In the genomic region with DNA sequence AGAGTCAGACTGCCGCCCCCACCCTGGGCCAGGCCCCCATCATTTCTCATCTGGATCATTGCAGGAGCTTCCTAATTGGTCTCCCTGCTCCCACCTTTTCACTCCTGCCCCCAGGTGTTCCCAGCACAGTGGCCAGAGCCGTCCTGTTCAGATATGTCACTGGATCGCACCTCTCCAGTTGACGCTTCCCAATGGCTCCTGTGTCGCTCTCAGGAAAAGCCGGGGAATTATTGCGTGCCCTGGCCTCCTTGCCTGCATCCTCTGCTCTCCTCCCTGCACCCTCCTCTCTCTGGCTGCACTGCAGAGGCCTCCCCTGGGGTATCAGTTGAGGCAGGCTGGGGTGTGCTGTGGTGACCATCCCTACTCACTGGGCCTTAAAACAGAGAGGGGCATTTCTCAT, we compare ENCODE assay signal across 1 cellular context.
TF ChIP-seq lines count a peak whose summit lies in the region.

No MANE protein-coding gene starts in this region.

TF ChIP-seq in GM23338, 12 proteins besides CTCF, POLR2A, EP300 and RAD21:
- TF ChIP-seq POLR2AphosphoS5 (IDR thresholded peaks at IDR 0.05; ENCODE audit: low read depth) (no peak), EZH2phosphoT487 (IDR thresholded peaks at IDR 0.05; ENCODE audit: unreplicated experiment) (no peak), JUNB (IDR thresholded peaks at IDR 0.05; ENCODE audit: unreplicated experiment) (no peak), STAT1 (IDR thresholded peaks at IDR 0.05; ENCODE audit: unreplicated experiment) (no peak), CREB1 (CRISPR knock-in tag; IDR thresholded peaks at IDR 0.05; ENCODE audit: low read depth) (no peak), REST (IDR thresholded peaks at IDR 0.05; ENCODE audit: unreplicated experiment) (no peak), ETS1 (IDR thresholded peaks at IDR 0.05) (no peak), ZNF114 (CRISPR knock-in tag; IDR thresholded peaks at IDR 0.05) (no peak), ZNF331 (CRISPR knock-in tag; IDR thresholded peaks at IDR 0.05; ENCODE audit: low read depth) (no peak), ZNF462 (CRISPR knock-in tag; IDR thresholded peaks at IDR 0.05) (no peak), NANOG (IDR thresholded peaks at IDR 0.05; ENCODE audit: borderline replicate concordance) (no peak), EZH2 (IDR thresholded peaks at IDR 0.05; ENCODE audit: low read depth, unreplicated experiment) (no peak)
TF ChIP-seq in GM23338: peak in this region for 0.
